Comparison of ENCODE assay signal across 17 cellular contexts in the genomic region with DNA sequence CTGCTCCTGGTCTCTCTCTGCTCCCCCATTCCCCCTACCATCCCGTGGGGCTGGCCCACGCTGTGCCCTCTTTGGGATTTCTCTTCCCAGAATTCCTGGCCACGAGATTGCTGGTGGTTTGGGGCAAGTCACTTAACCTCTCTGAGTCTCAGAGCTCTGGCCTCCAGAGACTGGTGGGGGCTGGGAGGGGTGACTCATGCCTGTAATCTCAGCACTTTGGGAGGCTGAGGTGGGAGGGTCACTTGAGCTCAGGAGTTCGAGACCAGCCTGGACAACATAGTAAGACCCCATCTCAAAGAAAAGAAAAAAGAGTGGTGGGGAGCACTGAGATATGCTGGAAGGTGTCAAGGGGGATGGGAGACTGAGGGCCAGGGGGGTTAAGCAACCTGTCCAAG. TPM values are rescaled to one million over a fixed set of nuclear protein-coding genes. Genes with fewer than 3 reads are reported as not detected.
DNase-seq lines count a peak whose midpoint lies in the region; ATAC-seq, FAIRE-seq and TF ChIP-seq lines count a peak whose summit lies in the region.
"Had no signal": no experiment of that assay in that cellular context is flagged by ENCODE, and none has a peak within 500 bp of the region (broad histone marks: within the 10 kb centered on the region; RNA-seq: fewer than 3 reads in every experiment).

No MANE protein-coding gene starts in this region.

- no peak for TF ChIP-seq CTCF in HepG2 (CRISPR knock-in tag; IDR thresholded peaks at IDR 0.05)
- TF ChIP-seq CTCF in right lobe of liver (IDR thresholded peaks at IDR 0.05): no peak
- TF ChIP-seq CTCF in K562 (IDR thresholded peaks at IDR 0.05 in 2 of 3, conservative IDR thresholded peaks at IDR 0.05 in 1 of 3; ENCODE audit: insufficient read depth in 2 of 3, low read depth in 1 of 3, low read length in 3 of 3): no peak
- no peak for TF ChIP-seq CTCF in spleen (IDR thresholded peaks at IDR 0.05 in 8 of 11, conservative IDR thresholded peaks at IDR 0.05 in 3 of 11)

- WGBS in HepG2 (ENCODE audit: low lambda C conversion rate): 81% methylated on average over 4 of the region's 4 CpGs
- WGBS in right lobe of liver (ENCODE audit: insufficient coverage, low coverage, low lambda C conversion rate, missing lambda C conversion rate): 87% methylated on average over 4 of the region's 4 CpGs
- 50% methylated on average over 4 of the region's 4 CpGs for WGBS in K562 (ENCODE audit: insufficient coverage, low coverage, missing lambda C conversion rate)
- WGBS in spleen, 5 donors: 59 to 66% (median 59%) methylated on average over 4 of the region's 4 CpGs

- H3K9me3 ChIP-seq in HepG2 (ENCODE audit: low read length) (no peaks in the 10 kb centered on the region), right lobe of liver (no peaks in the 10 kb centered on the region), K562 (replicated peaks; ENCODE audit: control insufficient read depth, insufficient read depth, low read depth, low read length) (no peaks in the 10 kb centered on the region), spleen (no peaks in the 10 kb centered on the region)

- peaks cover 16% of the 10 kb centered on the region for H3K9me1 ChIP-seq in K562 (ENCODE audit: control insufficient read depth, insufficient read depth, low read length)

- H3K4me1 ChIP-seq in HepG2 (ENCODE audit: insufficient read depth, low read length) (peaks cover 21% of the 10 kb centered on the region), right lobe of liver (peaks cover 0 to 18% (median 5%) of the 10 kb centered on the region in 4 donors), K562 (replicated peaks in 1 of 2; ENCODE audit: control insufficient read depth in 2 of 2, insufficient read depth in 2 of 2, low read length in 2 of 2) (peaks cover 16 to 74% of the 10 kb centered on the region in 2 experiments), spleen (peaks cover 40 to 98% (median 78%) of the 10 kb centered on the region in 6 donors)

- no peaks in the 10 kb centered on the region for H3K79me2 ChIP-seq in HepG2 (ENCODE audit: insufficient read depth, low read length)
- H3K79me2 ChIP-seq in K562 (ENCODE audit: control insufficient read depth, insufficient read depth, low read length): no peaks in the 10 kb centered on the region

- no peak overlapping the region for H3K9ac ChIP-seq in HepG2 (ENCODE audit: insufficient read depth, low read depth, low read length)
- H3K9ac ChIP-seq in K562 (ENCODE audit: insufficient read depth in 1 of 2, low read depth in 2 of 2, low read length in 2 of 2): no peak overlapping the region

- POLR2A ChIA-PET in HepG2 (lab: Yijun Ruan, JAX): no interaction called here
- POLR2A ChIA-PET in K562 (lab: Yijun Ruan, JAX): interaction anchor here (0.9 kb wide), 1 partner anchor 10 kb away, joined by 3 read pairs; no protein-coding TSS in a partner anchor

- CTCF ChIA-PET in HepG2 (lab: Yijun Ruan, JAX; ENCODE audit: low intra/inter-chr PET ratio, low total read pairs): no interaction called here
- CTCF ChIA-PET in K562 (lab: Yijun Ruan, JAX; ENCODE audit: low intra/inter-chr PET ratio): no interaction called here

- H3K36me3 ChIP-seq in HepG2 (replicated peaks in 1 of 2; ENCODE audit: control insufficient read depth in 1 of 2, insufficient read depth in 2 of 2, low read length in 2 of 2): no peaks in the 10 kb centered on the region
- no peaks in the 10 kb centered on the region for H3K36me3 ChIP-seq in right lobe of liver
- peaks cover 16% of the 10 kb centered on the region; the same call in 2 of the 3 replicates for H3K36me3 ChIP-seq in K562 (ENCODE audit: control insufficient read depth, insufficient read depth, low read length)
- no peaks in the 10 kb centered on the region for H3K36me3 ChIP-seq in spleen

- intact Hi-C loops in HepG2 (cut with micrococcal nuclease; ENCODE audit: unreplicated experiment) (no loop called here), right lobe of liver (cut with DNase I) (no loop called here), K562 (cut with micrococcal nuclease) (loop anchor here (10.0 kb wide), 2 partner anchors 90 to 140 kb away; no protein-coding TSS in a partner anchor), spleen (cut with DNase I; ENCODE audit: low total_unique reads) (no loop called here)

- H3K27ac ChIP-seq in HepG2 (ENCODE audit: extremely low read length, insufficient read depth, low read length): no peak overlapping the region
- H3K27ac ChIP-seq in right lobe of liver: no peak overlapping the region
- no peak overlapping the region for H3K27ac ChIP-seq in K562 (ENCODE audit: extremely low read depth, low read depth, low read length)
- H3K27ac ChIP-seq in spleen: peak overlapping the region in 5 of 8 donors; percentile 67 to 84 (median 76)
- H3K27ac ChIP-seq in substantia nigra (ENCODE audit: low read depth, low read length, poor library complexity, severe bottlenecking): no peak overlapping the region

- TF ChIP-seq EP300 in HepG2 (IDR thresholded peaks at IDR 0.05; ENCODE audit: low read depth in 2 of 2, low read length in 2 of 2): no peak
- no peak for TF ChIP-seq EP300 in HepG2 (CRISPR knock-in tag; IDR thresholded peaks at IDR 0.05; ENCODE audit: borderline replicate concordance)
- no peak for TF ChIP-seq EP300 in K562 (IDR thresholded peaks at IDR 0.05; ENCODE audit: low read length)

- in situ Hi-C loops in HepG2 (cut with HindIII; ENCODE audit: extremely low pct_ligation_motif_present, low pct_unique_long_range_greater_than_20kb): no loop called here
- in situ Hi-C loops in K562 (cut with MboI): no loop called here

- no TSS peak for BruUV-seq in HepG2 (replicated peaks; lab: Mats Ljungman, UMichigan)
- no TSS peak for BruUV-seq in K562 (replicated peaks; lab: Mats Ljungman, UMichigan)

- FAIRE-seq in HepG2 (lab: Jason Lieb, UNC) (no peak), RCC 7860 (lab: Jason Lieb, UNC) (no peak), K562 (lab: Jason Lieb, UNC) (peak; percentile 77)
- FAIRE-seq: A204.1, D721Med had no signal

- H2AFZ ChIP-seq in HepG2 (ENCODE audit: low read length) (no peak overlapping the region), K562 (ENCODE audit: low read depth, low read length) (no peak overlapping the region)

- no peak for TF ChIP-seq POLR2A in HepG2 (IDR thresholded peaks at IDR 0.05; ENCODE audit: insufficient read depth in 1 of 2, low read depth in 2 of 2, low read length in 2 of 2)
- no peak for TF ChIP-seq POLR2A in right lobe of liver (IDR thresholded peaks at IDR 0.05)
- no peak for TF ChIP-seq POLR2A in K562 (conservative IDR thresholded peaks at IDR 0.05)
- no peak for TF ChIP-seq POLR2A in spleen (IDR thresholded peaks at IDR 0.05)

- TF ChIP-seq RAD21 in HepG2 (CRISPR knock-in tag; IDR thresholded peaks at IDR 0.05) (no peak), K562 (CRISPR knock-in tag; conservative IDR thresholded peaks at IDR 0.05 in 1 of 2, IDR thresholded peaks at IDR 0.05 in 1 of 2) (no peak)

- H4K20me1 ChIP-seq in HepG2 (ENCODE audit: insufficient read depth, low read length) (peaks cover 4% of the 10 kb centered on the region; the same call in 1 of the 2 replicates), K562 (replicated peaks; ENCODE audit: control insufficient read depth, insufficient read depth, low read length) (peaks cover 49% of the 10 kb centered on the region)

- H3K27me3 ChIP-seq in HepG2 (ENCODE audit: control insufficient read depth in 1 of 2, insufficient read depth in 2 of 2, low read length in 2 of 2) (no peaks in the 10 kb centered on the region), right lobe of liver (no peaks in the 10 kb centered on the region), K562 (ENCODE audit: control insufficient read depth in 2 of 2, insufficient read depth in 2 of 2, low read length in 2 of 2) (no peaks in the 10 kb centered on the region), spleen (replicated peaks in 1 of 7) (peaks cover 0 to 64% (median 0%) of the 10 kb centered on the region in 7 donors)

- ATAC-seq in HepG2 (no peak), right lobe of liver (no peak), K562 (no peak), GM18520 (IDR thresholded peaks at IDR 0.05; ENCODE audit: unreplicated experiment) (no peak), HG02763 (IDR thresholded peaks at IDR 0.05; ENCODE audit: unreplicated experiment) (no peak)

- no peak for DNase-seq in HepG2 (ENCODE audit: low spot score)
- DNase-seq in right lobe of liver: no peak
- peak; percentile 3 for DNase-seq in RCC 7860 (ENCODE audit: low spot score)
- peak in 1 of 4 experiments; percentile 29 for DNase-seq in K562 (ENCODE audit: extremely low read depth in 1 of 4, low spot score in 3 of 4)
- no peak for DNase-seq in spleen
- DNase-seq in substantia nigra (lab: John Stamatoyannopoulos, UW): no peak
- DNase-seq: AML-193; CD4-positive, alpha-beta T cell; H7; Kasumi-1; NCI-H1417 treated with DMSO at 0.1 percent for 48 hours; NCI-H2029 treated with DMSO at 0.1 percent for 48 hours; NCI-H524 had no signal

- H3K4me3 ChIP-seq in HepG2 (replicated peaks in 1 of 3; ENCODE audit: insufficient read depth in 1 of 3, low read depth in 2 of 3, low read length in 3 of 3): no peak overlapping the region
- H3K4me3 ChIP-seq in right lobe of liver: no peak overlapping the region
- no peak overlapping the region for H3K4me3 ChIP-seq in K562
- H3K4me3 ChIP-seq in spleen: no peak overlapping the region

- H3K4me2 ChIP-seq in HepG2 (ENCODE audit: low read depth, low read length) (no peak overlapping the region), K562 (ENCODE audit: insufficient read depth, low read length) (no peak overlapping the region)

RNA-seq across cellular contexts. Expression of a gene that starts 18.3 kb away (rescaled TPM):
- 58.8 and 78.7 TPM in 2 replicates for total RNA-seq in HepG2 (2016; rRNA removed; fragmentation: Illumina TruSeq; extraction: Trizol)
- 20.2 and 22.1 TPM in 2 replicates for total RNA-seq in HepG2 (2016; cell fraction: cytosol; rRNA removed; fragmentation: Illumina TruSeq; extraction: Trizol; ENCODE audit: low read depth)
- 63.7 and 75.6 TPM in 2 replicates for total RNA-seq in HepG2 (2016; cell fraction: insoluble cytoplasmic fraction; rRNA removed; fragmentation: Illumina TruSeq; extraction: Trizol)
- 29.1 and 30.2 TPM in 2 replicates for total RNA-seq in HepG2 (2016; cell fraction: membrane; rRNA removed; fragmentation: Illumina TruSeq; extraction: Trizol)
- total RNA-seq in HepG2 (2016; cell fraction: nucleus; rRNA removed; fragmentation: Illumina TruSeq; extraction: Trizol): 37.3 and 37.7 TPM in 2 replicates
- polyA plus RNA-seq in HepG2 (2011; rRNA removed): 130 TPM in 2 replicates
- polyA plus RNA-seq in HepG2 (2011; cell fraction: cytosol; rRNA removed): 108 and 143 TPM in 2 replicates
- polyA plus RNA-seq in HepG2 (2011; cell fraction: nucleus; rRNA removed): 193 and 235 TPM in 2 replicates
- polyA plus RNA-seq in HepG2 (2012): 62.7 and 68.2 TPM in 2 replicates
- polyA plus RNA-seq in HepG2 (2016; cell fraction: cytosol; fragmentation: Illumina TruSeq; extraction: Trizol; ENCODE audit: low read depth): 38.9 TPM in 2 replicates
- polyA plus RNA-seq in HepG2 (2016; cell fraction: insoluble cytoplasmic fraction; fragmentation: Illumina TruSeq; extraction: Trizol; ENCODE audit: low read depth): 103 and 127 TPM in 2 replicates
- polyA plus RNA-seq in HepG2 (2016; cell fraction: membrane; fragmentation: Illumina TruSeq; extraction: Trizol; ENCODE audit: low read depth): 42.5 and 43.1 TPM in 2 replicates
- 108 and 115 TPM in 2 replicates for polyA plus RNA-seq in HepG2 (2016; cell fraction: nucleus; fragmentation: Illumina TruSeq; extraction: Trizol; ENCODE audit: insufficient read depth, low read depth)
- polyA minus RNA-seq in HepG2 (2011; rRNA and poly(A)+ RNA removed; ENCODE audit: low replicate concordance): 120 and 135 TPM in 2 replicates
- polyA minus RNA-seq in HepG2 (2011; cell fraction: cytosol; rRNA and poly(A)+ RNA removed): 51.3 and 59.5 TPM in 2 replicates
- polyA minus RNA-seq in HepG2 (2011; cell fraction: nucleus; rRNA and poly(A)+ RNA removed): 31.7 and 32.2 TPM in 2 replicates
- 10 to 100 TPM; 23.2 to 35.3 (median 24.7) TPM for total RNA-seq in right lobe of liver
- total RNA-seq in K562 (2011; cell fraction: chromatin; rRNA removed; ENCODE audit: low replicate concordance): 66.0 and 203 TPM in 2 replicates
- total RNA-seq in K562 (2011; cell fraction: nucleolus; rRNA removed): 146 and 161 TPM in 2 replicates
- total RNA-seq in K562 (2011; cell fraction: nucleoplasm; rRNA removed): 81.9 and 97.9 TPM in 2 replicates
- 63.7 and 73.3 TPM in 2 replicates for total RNA-seq in K562 (2014; rRNA removed)
- 24.4 and 29.5 TPM in 2 replicates for total RNA-seq in K562 (2014; rRNA removed; fragmentation: Illumina TruSeq; extraction: Trizol)
- 37.6 and 39.9 TPM in 2 replicates for total RNA-seq in K562 (2015; rRNA removed; fragmentation: Illumina TruSeq; extraction: Trizol)
- total RNA-seq in K562 (2021): 66.5 and 71.0 TPM in 2 replicates
- polyA plus RNA-seq in K562 (2011; rRNA removed): 66.1 and 90.0 TPM in 2 replicates
- polyA plus RNA-seq in K562 (2011; cell fraction: cytosol; rRNA removed): 102 and 160 TPM in 2 replicates
- polyA plus RNA-seq in K562 (2011; cell fraction: nucleus; rRNA removed): 237 and 319 TPM in 2 replicates
- polyA plus RNA-seq in K562 (2012): 89.4 and 91.7 TPM in 2 replicates
- polyA plus RNA-seq in K562 (2014; fragmentation: Illumina TruSeq; extraction: Trizol): 58.4 and 76.3 TPM in 2 replicates
- polyA plus RNA-seq in K562 (2014; fragmentation: Nextera tagmentation; extraction: Ambion mirVana): 100 to 1,000 TPM; 109 to 134 TPM
- 95.3 and 104 TPM in 2 replicates for polyA plus RNA-seq in K562 (2014; rRNA removed)
- polyA minus RNA-seq in K562 (2011; rRNA and poly(A)+ RNA removed): 27.2 and 36.0 TPM in 2 replicates
- 36.5 and 47.6 TPM in 2 replicates for polyA minus RNA-seq in K562 (2011; cell fraction: cytosol; rRNA and poly(A)+ RNA removed)
- 30.8 and 38.3 TPM in 2 replicates for polyA minus RNA-seq in K562 (2011; cell fraction: nucleus; rRNA and poly(A)+ RNA removed)
- total RNA-seq in spleen: 10 to 100 TPM; 56.1 to 65.8 (median 58.8) TPM
- polyA plus RNA-seq in spleen: 10 to 100 TPM; 65.5 to 89.7 (median 83.5) TPM

RNA-seq across cellular contexts. Expression of a gene that starts 30.2 kb away (rescaled TPM):
- total RNA-seq in HepG2 (2016; rRNA removed; fragmentation: Illumina TruSeq; extraction: Trizol): 393 and 406 TPM in 2 replicates
- 208 and 256 TPM in 2 replicates for total RNA-seq in HepG2 (2016; cell fraction: cytosol; rRNA removed; fragmentation: Illumina TruSeq; extraction: Trizol; ENCODE audit: low read depth)
- 417 and 435 TPM in 2 replicates for total RNA-seq in HepG2 (2016; cell fraction: insoluble cytoplasmic fraction; rRNA removed; fragmentation: Illumina TruSeq; extraction: Trizol)
- 247 and 301 TPM in 2 replicates for total RNA-seq in HepG2 (2016; cell fraction: membrane; rRNA removed; fragmentation: Illumina TruSeq; extraction: Trizol)
- 164 and 188 TPM in 2 replicates for total RNA-seq in HepG2 (2016; cell fraction: nucleus; rRNA removed; fragmentation: Illumina TruSeq; extraction: Trizol)
- 202 and 217 TPM in 2 replicates for polyA plus RNA-seq in HepG2 (2011; rRNA removed)
- 241 and 483 TPM in 2 replicates for polyA plus RNA-seq in HepG2 (2011; cell fraction: cytosol; rRNA removed)
- 200 and 266 TPM in 2 replicates for polyA plus RNA-seq in HepG2 (2011; cell fraction: nucleus; rRNA removed)
- 160 and 192 TPM in 2 replicates for polyA plus RNA-seq in HepG2 (2012)
- polyA plus RNA-seq in HepG2 (2016; cell fraction: cytosol; fragmentation: Illumina TruSeq; extraction: Trizol; ENCODE audit: low read depth): 231 and 257 TPM in 2 replicates
- 441 and 468 TPM in 2 replicates for polyA plus RNA-seq in HepG2 (2016; cell fraction: insoluble cytoplasmic fraction; fragmentation: Illumina TruSeq; extraction: Trizol; ENCODE audit: low read depth)
- polyA plus RNA-seq in HepG2 (2016; cell fraction: membrane; fragmentation: Illumina TruSeq; extraction: Trizol; ENCODE audit: low read depth): 285 and 298 TPM in 2 replicates
- polyA plus RNA-seq in HepG2 (2016; cell fraction: nucleus; fragmentation: Illumina TruSeq; extraction: Trizol; ENCODE audit: insufficient read depth, low read depth): 310 TPM in 2 replicates
- polyA minus RNA-seq in HepG2 (2011; rRNA and poly(A)+ RNA removed; ENCODE audit: low replicate concordance): 341 and 520 TPM in 2 replicates
- polyA minus RNA-seq in HepG2 (2011; cell fraction: cytosol; rRNA and poly(A)+ RNA removed): 121 and 141 TPM in 2 replicates
- 24.2 and 29.4 TPM in 2 replicates for polyA minus RNA-seq in HepG2 (2011; cell fraction: nucleus; rRNA and poly(A)+ RNA removed)
- total RNA-seq in right lobe of liver: 100 to 1,000 TPM; 144 to 385 (median 177) TPM
- total RNA-seq in K562 (2011; cell fraction: chromatin; rRNA removed; ENCODE audit: low replicate concordance): 9.7 and 38.4 TPM in 2 replicates
- total RNA-seq in K562 (2011; cell fraction: nucleolus; rRNA removed): 114 and 127 TPM in 2 replicates
- 87.0 and 112 TPM in 2 replicates for total RNA-seq in K562 (2011; cell fraction: nucleoplasm; rRNA removed)
- 924 and 1,130 TPM in 2 replicates for total RNA-seq in K562 (2014; rRNA removed)
- total RNA-seq in K562 (2014; rRNA removed; fragmentation: Illumina TruSeq; extraction: Trizol): 313 and 412 TPM in 2 replicates
- 716 and 837 TPM in 2 replicates for total RNA-seq in K562 (2015; rRNA removed; fragmentation: Illumina TruSeq; extraction: Trizol)
- total RNA-seq in K562 (2021): 746 and 750 TPM in 2 replicates
- polyA plus RNA-seq in K562 (2011; rRNA removed): 274 and 505 TPM in 2 replicates
- polyA plus RNA-seq in K562 (2011; cell fraction: cytosol; rRNA removed): 1,269 and 2,786 TPM in 2 replicates
- polyA plus RNA-seq in K562 (2011; cell fraction: nucleus; rRNA removed): 589 and 595 TPM in 2 replicates
- 943 and 1,390 TPM in 2 replicates for polyA plus RNA-seq in K562 (2012)
- polyA plus RNA-seq in K562 (2014; fragmentation: Illumina TruSeq; extraction: Trizol): 410 and 1,021 TPM in 2 replicates
- 100 to 1,000 TPM; 425 to 526 TPM for polyA plus RNA-seq in K562 (2014; fragmentation: Nextera tagmentation; extraction: Ambion mirVana)
- 1,206 and 1,380 TPM in 2 replicates for polyA plus RNA-seq in K562 (2014; rRNA removed)
- polyA minus RNA-seq in K562 (2011; rRNA and poly(A)+ RNA removed): 99.6 and 115 TPM in 2 replicates
- polyA minus RNA-seq in K562 (2011; cell fraction: cytosol; rRNA and poly(A)+ RNA removed): 329 and 553 TPM in 2 replicates
- 49.5 and 93.7 TPM in 2 replicates for polyA minus RNA-seq in K562 (2011; cell fraction: nucleus; rRNA and poly(A)+ RNA removed)
- total RNA-seq in spleen: 100 to 1,000 TPM; 181 to 531 (median 217) TPM
- polyA plus RNA-seq in spleen: 100 to 1,000 TPM; 340 to 698 (median 481) TPM

RNA-seq across cellular contexts. Expression of a gene that starts 31.1 kb away (rescaled TPM):
- 0.02 TPM in 1 of 2 replicates, not detected in the other for total RNA-seq in HepG2 (2016; rRNA removed; fragmentation: Illumina TruSeq; extraction: Trizol)
- total RNA-seq in HepG2 (2016; cell fraction: cytosol; rRNA removed; fragmentation: Illumina TruSeq; extraction: Trizol; ENCODE audit: low read depth): not detected in 2 replicates
- total RNA-seq in HepG2 (2016; cell fraction: insoluble cytoplasmic fraction; rRNA removed; fragmentation: Illumina TruSeq; extraction: Trizol): not detected in 2 replicates
- not detected in 2 replicates for total RNA-seq in HepG2 (2016; cell fraction: membrane; rRNA removed; fragmentation: Illumina TruSeq; extraction: Trizol)
- 0.09 TPM in 1 of 2 replicates, not detected in the other for total RNA-seq in HepG2 (2016; cell fraction: nucleus; rRNA removed; fragmentation: Illumina TruSeq; extraction: Trizol)
- 0.08 TPM in 2 replicates for polyA plus RNA-seq in HepG2 (2011; rRNA removed)
- 0.03 TPM in 2 replicates for polyA plus RNA-seq in HepG2 (2011; cell fraction: cytosol; rRNA removed)
- 0.06 and 0.10 TPM in 2 replicates for polyA plus RNA-seq in HepG2 (2011; cell fraction: nucleus; rRNA removed)
- polyA plus RNA-seq in HepG2 (2012): 0.28 and 0.32 TPM in 2 replicates
- not detected in 2 replicates for polyA plus RNA-seq in HepG2 (2016; cell fraction: cytosol; fragmentation: Illumina TruSeq; extraction: Trizol; ENCODE audit: low read depth)
- polyA plus RNA-seq in HepG2 (2016; cell fraction: insoluble cytoplasmic fraction; fragmentation: Illumina TruSeq; extraction: Trizol; ENCODE audit: low read depth): 0.10 TPM in 1 of 2 replicates, not detected in the other
- polyA plus RNA-seq in HepG2 (2016; cell fraction: membrane; fragmentation: Illumina TruSeq; extraction: Trizol; ENCODE audit: low read depth): not detected in 2 replicates
- polyA plus RNA-seq in HepG2 (2016; cell fraction: nucleus; fragmentation: Illumina TruSeq; extraction: Trizol; ENCODE audit: insufficient read depth, low read depth): not detected in 2 replicates
- 0.07 and 0.22 TPM in 2 replicates for polyA minus RNA-seq in HepG2 (2011; rRNA and poly(A)+ RNA removed; ENCODE audit: low replicate concordance)
- 0.18 and 0.20 TPM in 2 replicates for polyA minus RNA-seq in HepG2 (2011; cell fraction: cytosol; rRNA and poly(A)+ RNA removed)
- polyA minus RNA-seq in HepG2 (2011; cell fraction: nucleus; rRNA and poly(A)+ RNA removed): 0.39 TPM in 1 of 2 replicates, not detected in the other
- total RNA-seq in right lobe of liver: under 1 TPM in 1 of 6 experiments, not detected in 5; 0.12 TPM
- not detected in 2 replicates for total RNA-seq in K562 (2011; cell fraction: chromatin; rRNA removed; ENCODE audit: low replicate concordance)
- total RNA-seq in K562 (2011; cell fraction: nucleolus; rRNA removed): not detected in 2 replicates
- total RNA-seq in K562 (2011; cell fraction: nucleoplasm; rRNA removed): not detected in 2 replicates
- not detected in 2 replicates for total RNA-seq in K562 (2014; rRNA removed)
- not detected in 2 replicates for total RNA-seq in K562 (2014; rRNA removed; fragmentation: Illumina TruSeq; extraction: Trizol)
- not detected in 2 replicates for total RNA-seq in K562 (2015; rRNA removed; fragmentation: Illumina TruSeq; extraction: Trizol)
- not detected in 2 replicates for total RNA-seq in K562 (2021)
- polyA plus RNA-seq in K562 (2011; rRNA removed): not detected in 2 replicates
- not detected in 2 replicates for polyA plus RNA-seq in K562 (2011; cell fraction: cytosol; rRNA removed)
- polyA plus RNA-seq in K562 (2011; cell fraction: nucleus; rRNA removed): not detected in 2 replicates
- polyA plus RNA-seq in K562 (2012): 0.14 and 0.75 TPM in 2 replicates
- not detected in 2 replicates for polyA plus RNA-seq in K562 (2014; fragmentation: Illumina TruSeq; extraction: Trizol)
- not detected for polyA plus RNA-seq in K562 (2014; fragmentation: Nextera tagmentation; extraction: Ambion mirVana)
- polyA plus RNA-seq in K562 (2014; rRNA removed): not detected in 2 replicates
- not detected in 2 replicates for polyA minus RNA-seq in K562 (2011; rRNA and poly(A)+ RNA removed)
- polyA minus RNA-seq in K562 (2011; cell fraction: cytosol; rRNA and poly(A)+ RNA removed): not detected in 2 replicates
- polyA minus RNA-seq in K562 (2011; cell fraction: nucleus; rRNA and poly(A)+ RNA removed): not detected in 2 replicates
- total RNA-seq in spleen: under 1 TPM in 5 of 7 donors, not detected in 2; 0.10 to 0.51 (median 0.17) TPM
- polyA plus RNA-seq in spleen: under 1 TPM in 2 of 3 donors, not detected in 1; 0.03 to 0.16 TPM
- total RNA-seq: CD4-positive, alpha-beta T cell had no signal

Comparison
In these comparisons a context has a peak if more than half of its experiments do, and no peak if none do; other contexts are left out.
1. H3K27ac ChIP-seq: peak in spleen (5 of 8); none in HepG2 (single experiment), right lobe of liver (0 of 3), K562 (single experiment) and substantia nigra (single experiment).